Comparison of ENCODE assay signal across 8 cellular contexts in the genomic region with DNA sequence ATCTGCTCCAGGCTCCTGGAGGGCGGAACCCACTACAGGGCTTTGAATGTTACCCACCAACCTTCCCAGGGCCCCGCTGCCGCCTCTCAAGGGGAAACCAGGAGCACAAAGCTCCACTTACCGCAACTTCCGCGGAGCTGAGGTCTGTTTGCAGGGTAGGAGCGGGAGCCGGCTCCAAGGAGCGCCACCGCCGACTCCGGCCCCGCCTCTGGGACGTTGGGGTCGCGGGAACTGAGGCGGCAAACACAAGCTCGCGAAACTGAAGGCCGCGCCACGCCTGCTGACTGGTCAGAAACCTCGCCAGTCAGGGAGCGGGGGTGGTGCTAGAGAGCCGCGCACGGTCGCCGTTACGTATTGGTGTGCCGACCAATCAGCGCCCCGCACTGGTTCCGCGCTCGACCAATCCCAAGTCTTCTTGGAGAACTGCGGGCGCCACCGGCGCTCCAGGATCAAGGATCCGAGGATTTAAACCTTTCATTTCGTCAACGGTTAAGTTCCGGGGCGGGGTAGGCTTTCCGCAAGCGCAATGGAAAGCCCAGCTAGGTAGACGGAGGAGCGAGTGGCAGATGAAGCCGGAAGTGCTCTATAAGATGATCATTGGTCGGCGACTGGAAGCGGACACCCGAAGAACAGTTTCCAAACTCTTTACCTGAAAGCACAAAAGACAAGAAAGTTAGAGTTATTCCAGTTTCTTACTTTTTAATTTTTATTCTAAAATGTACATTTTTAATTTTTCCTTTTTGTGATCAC. TPM values are rescaled to one million over a fixed set of nuclear protein-coding genes. Genes with fewer than 3 reads are reported as not detected.
DNase-seq lines count a peak whose midpoint lies in the region; ATAC-seq and TF ChIP-seq lines count a peak whose summit lies in the region.

TSS of gene STIL (minus strand) at position 233 of the 750 bp plus-strand sequence. CDS start 3,828 bp downstream, outside the sequence.

- H3K27ac ChIP-seq in Panc1 (ENCODE audit: low read length): peak within 1 kb of the TSS; percentile 97
- peak within 1 kb of the TSS; percentile 10 for H3K27ac ChIP-seq in muscle layer of colon (ENCODE audit: low read depth, low read length)

- CTCF ChIA-PET in Panc1 (lab: Charles Lee): interaction anchor here (0.7 to 0.9 kb wide), 3 partner anchors 104 to 160 kb away, joined by 3 to 4 read pairs (median 3); no protein-coding TSS in a partner anchor

- intact Hi-C loops in Panc1 (cut with micrococcal nuclease; ENCODE audit: unreplicated experiment): no loop called here

- no peaks in the 10 kb centered on the region for H3K9me3 ChIP-seq in Panc1 (ENCODE audit: control insufficient read depth, insufficient read depth, low read depth, low read length)
- H3K9me3 ChIP-seq in muscle layer of colon (ENCODE audit: low read length): no peaks in the 10 kb centered on the region

- DNase-seq in DMS53 (lab: John Stamatoyannopoulos, UW) (peak; percentile 100), KG1 (lab: John Stamatoyannopoulos, UW) (peak; percentile 97), Panc1 (ENCODE audit: low read depth, low spot score) (peak; percentile 98)
- peak; percentile 93 for DNase-seq in activated T-cell treated with anti-CD3 and anti-CD28 coated beads, Interleukin-2, amount 50 U/mL, for 4 hours
- peak; percentile 94 for DNase-seq in stimulated activated CD8-positive, alpha-beta memory T cell treated with anti-CD3 and anti-CD28 coated beads, Interleukin-7, amount 100 ng/mL, for 24 hours (ENCODE audit: low read depth)

- H3K36me3 Mint-ChIP-seq in activated T-cell treated with anti-CD3 and anti-CD28 coated beads, Interleukin-2, amount 50 U/mL, for 4 hours (ENCODE audit: insufficient read depth): no peaks in the 10 kb centered on the region

- no peak for TF ChIP-seq CTCF in Panc1 (IDR thresholded peaks at IDR 0.05)

- ATAC-seq in GM21723 (IDR thresholded peaks at IDR 0.05; ENCODE audit: unreplicated experiment) (peak; percentile 97), Panc1 (peak; percentile 98), esophagus mucosa (peak; percentile 100)
- ATAC-seq in activated T-cell treated with anti-CD3 and anti-CD28 coated beads, Interleukin-2, amount 50 U/mL, for 4 hours: peak; percentile 98 to 99

- in situ Hi-C loops in Panc1 (cut with HindIII; ENCODE audit: low pct_unique_long_range_greater_than_20kb, low sequenced_read_pairs): no loop called here

- no peaks in the 10 kb centered on the region for H3K9me3 Mint-ChIP-seq in activated T-cell treated with anti-CD3 and anti-CD28 coated beads, Interleukin-2, amount 50 U/mL, for 4 hours

- H3K36me3 ChIP-seq in Panc1 (ENCODE audit: control insufficient read depth, insufficient read depth, low read length): peaks cover 18% of the 10 kb centered on the region
- no peaks in the 10 kb centered on the region for H3K36me3 ChIP-seq in muscle layer of colon (ENCODE audit: insufficient read depth, low read length)

- peak within 1 kb of the TSS; percentile 2 for H3K9ac ChIP-seq in muscle layer of colon (ENCODE audit: low read length)

- no TSS peak for BruUV-seq in Panc1 (replicated peaks; lab: Mats Ljungman, UMichigan)

- H3K27me3 Mint-ChIP-seq in activated T-cell treated with anti-CD3 and anti-CD28 coated beads, Interleukin-2, amount 50 U/mL, for 4 hours (ENCODE audit: low read depth): no peaks in the 10 kb centered on the region

- peak within 1 kb of the TSS; percentile 81 for H3K4me3 Mint-ChIP-seq in activated T-cell treated with anti-CD3 and anti-CD28 coated beads, Interleukin-2, amount 50 U/mL, for 4 hours

- H3K4me1 Mint-ChIP-seq in activated T-cell treated with anti-CD3 and anti-CD28 coated beads, Interleukin-2, amount 50 U/mL, for 4 hours (ENCODE audit: low read depth): peaks cover 12% of the 10 kb centered on the region

- H3K4me1 ChIP-seq in Panc1 (ENCODE audit: control insufficient read depth, insufficient read depth, low read length) (no peaks in the 10 kb centered on the region), muscle layer of colon (ENCODE audit: insufficient read depth, low read length) (peaks cover 7% of the 10 kb centered on the region)

- POLR2A ChIA-PET in Panc1 (lab: Charles Lee): interaction anchor here (0.5 to 1.6 kb wide), 8 partner anchors 10 to 409 kb away, joined by 3 to 10 read pairs (median 4); partner anchors contain the start of gene CMPK1

- H3K4me3 ChIP-seq in Panc1 (ENCODE audit: low read depth in 2 of 2, low read length in 2 of 2) (peak within 1 kb of the TSS; percentile 93 to 100), muscle layer of colon (ENCODE audit: low read depth in 1 of 2, low read length in 2 of 2) (peak within 1 kb of the TSS; percentile 57 to 91)

- H3K27me3 ChIP-seq in Panc1 (ENCODE audit: control insufficient read depth, insufficient read depth, low read length): no peaks in the 10 kb centered on the region
- no peaks in the 10 kb centered on the region for H3K27me3 ChIP-seq in muscle layer of colon (ENCODE audit: control insufficient read depth in 1 of 2, insufficient read depth in 2 of 2, low read length in 2 of 2)

RNA-seq across cellular contexts. Expression of gene STIL, which starts in this region (rescaled TPM):
- total RNA-seq in Panc1 (2021; ENCODE audit: unreplicated experiment) (31.6 TPM), esophagus mucosa (8.2 TPM)
- 5.7 TPM for polyA plus RNA-seq in Panc1 (2012; ENCODE audit: insufficient read length)
- total RNA-seq in activated T-cell treated with anti-CD3 and anti-CD28 coated beads, Interleukin-2, amount 50 U/mL, for 4 hours: 1 to 10 TPM; 7.3 to 9.2 (median 7.6) TPM

Comparison
In these comparisons a context has a peak if more than half of its experiments do, and no peak if none do; other contexts are left out.
1. Peak in every context shown above with its lines: DNase-seq, ATAC-seq, H3K4me3 ChIP-seq and H3K27ac ChIP-seq.